ENCODE assay signal across 1 cellular context in genomic region chr10:70404036-70404905, GRCh38.
TF ChIP-seq lines count a peak whose summit lies in the region.

A gene with protein sequence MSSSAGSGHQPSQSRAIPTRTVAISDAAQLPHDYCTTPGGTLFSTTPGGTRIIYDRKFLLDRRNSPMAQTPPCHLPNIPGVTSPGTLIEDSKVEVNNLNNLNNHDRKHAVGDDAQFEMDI (plus strand): TSS chr10:70404145. CDS start chr10:70404402, 257 bp downstream.

TF ChIP-seq in WTC11, 78 proteins besides CTCF, POLR2A, EP300 and RAD21 (continued from another document):
- no peak for TF ChIP-seq TEAD4 (CRISPR knock-in tag; IDR thresholded peaks at IDR 0.05)
- TF ChIP-seq ZNF416 (CRISPR knock-in tag; IDR thresholded peaks at IDR 0.05): no peak
- no peak for TF ChIP-seq ERG (CRISPR knock-in tag; IDR thresholded peaks at IDR 0.05)
- TF ChIP-seq, protein P1, sequence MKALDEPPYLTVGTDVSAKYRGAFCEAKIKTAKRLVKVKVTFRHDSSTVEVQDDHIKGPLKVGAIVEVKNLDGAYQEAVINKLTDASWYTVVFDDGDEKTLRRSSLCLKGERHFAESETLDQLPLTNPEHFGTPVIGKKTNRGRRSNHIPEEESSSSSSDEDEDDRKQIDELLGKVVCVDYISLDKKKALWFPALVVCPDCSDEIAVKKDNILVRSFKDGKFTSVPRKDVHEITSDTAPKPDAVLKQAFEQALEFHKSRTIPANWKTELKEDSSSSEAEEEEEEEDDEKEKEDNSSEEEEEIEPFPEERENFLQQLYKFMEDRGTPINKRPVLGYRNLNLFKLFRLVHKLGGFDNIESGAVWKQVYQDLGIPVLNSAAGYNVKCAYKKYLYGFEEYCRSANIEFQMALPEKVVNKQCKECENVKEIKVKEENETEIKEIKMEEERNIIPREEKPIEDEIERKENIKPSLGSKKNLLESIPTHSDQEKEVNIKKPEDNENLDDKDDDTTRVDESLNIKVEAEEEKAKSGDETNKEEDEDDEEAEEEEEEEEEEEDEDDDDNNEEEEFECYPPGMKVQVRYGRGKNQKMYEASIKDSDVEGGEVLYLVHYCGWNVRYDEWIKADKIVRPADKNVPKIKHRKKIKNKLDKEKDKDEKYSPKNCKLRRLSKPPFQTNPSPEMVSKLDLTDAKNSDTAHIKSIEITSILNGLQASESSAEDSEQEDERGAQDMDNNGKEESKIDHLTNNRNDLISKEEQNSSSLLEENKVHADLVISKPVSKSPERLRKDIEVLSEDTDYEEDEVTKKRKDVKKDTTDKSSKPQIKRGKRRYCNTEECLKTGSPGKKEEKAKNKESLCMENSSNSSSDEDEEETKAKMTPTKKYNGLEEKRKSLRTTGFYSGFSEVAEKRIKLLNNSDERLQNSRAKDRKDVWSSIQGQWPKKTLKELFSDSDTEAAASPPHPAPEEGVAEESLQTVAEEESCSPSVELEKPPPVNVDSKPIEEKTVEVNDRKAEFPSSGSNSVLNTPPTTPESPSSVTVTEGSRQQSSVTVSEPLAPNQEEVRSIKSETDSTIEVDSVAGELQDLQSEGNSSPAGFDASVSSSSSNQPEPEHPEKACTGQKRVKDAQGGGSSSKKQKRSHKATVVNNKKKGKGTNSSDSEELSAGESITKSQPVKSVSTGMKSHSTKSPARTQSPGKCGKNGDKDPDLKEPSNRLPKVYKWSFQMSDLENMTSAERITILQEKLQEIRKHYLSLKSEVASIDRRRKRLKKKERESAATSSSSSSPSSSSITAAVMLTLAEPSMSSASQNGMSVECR (CRISPR knock-in tag; IDR thresholded peaks at IDR 0.05; ENCODE audit: borderline replicate concordance): peak; percentile 70; the same call in 1 of the 2 replicates
- peak; percentile 68 for TF ChIP-seq NFE2L1 (CRISPR knock-in tag; IDR thresholded peaks at IDR 0.05)
- TF ChIP-seq JUN (CRISPR knock-in tag; IDR thresholded peaks at IDR 0.05): no peak
- no peak for TF ChIP-seq GTF2I (CRISPR knock-in tag; conservative IDR thresholded peaks at IDR 0.05)
- TF ChIP-seq, protein P2, sequence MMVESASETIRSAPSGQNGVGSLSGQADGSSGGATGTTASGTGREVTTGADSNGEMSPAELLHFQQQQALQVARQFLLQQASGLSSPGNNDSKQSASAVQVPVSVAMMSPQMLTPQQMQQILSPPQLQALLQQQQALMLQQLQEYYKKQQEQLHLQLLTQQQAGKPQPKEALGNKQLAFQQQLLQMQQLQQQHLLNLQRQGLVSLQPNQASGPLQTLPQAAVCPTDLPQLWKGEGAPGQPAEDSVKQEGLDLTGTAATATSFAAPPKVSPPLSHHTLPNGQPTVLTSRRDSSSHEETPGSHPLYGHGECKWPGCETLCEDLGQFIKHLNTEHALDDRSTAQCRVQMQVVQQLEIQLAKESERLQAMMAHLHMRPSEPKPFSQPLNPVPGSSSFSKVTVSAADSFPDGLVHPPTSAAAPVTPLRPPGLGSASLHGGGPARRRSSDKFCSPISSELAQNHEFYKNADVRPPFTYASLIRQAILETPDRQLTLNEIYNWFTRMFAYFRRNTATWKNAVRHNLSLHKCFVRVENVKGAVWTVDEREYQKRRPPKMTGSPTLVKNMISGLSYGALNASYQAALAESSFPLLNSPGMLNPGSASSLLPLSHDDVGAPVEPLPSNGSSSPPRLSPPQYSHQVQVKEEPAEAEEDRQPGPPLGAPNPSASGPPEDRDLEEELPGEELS (CRISPR knock-in tag; IDR thresholded peaks at IDR 0.05): peak; percentile 82; the same call in 1 of the 2 replicates
- TF ChIP-seq, protein P3, sequence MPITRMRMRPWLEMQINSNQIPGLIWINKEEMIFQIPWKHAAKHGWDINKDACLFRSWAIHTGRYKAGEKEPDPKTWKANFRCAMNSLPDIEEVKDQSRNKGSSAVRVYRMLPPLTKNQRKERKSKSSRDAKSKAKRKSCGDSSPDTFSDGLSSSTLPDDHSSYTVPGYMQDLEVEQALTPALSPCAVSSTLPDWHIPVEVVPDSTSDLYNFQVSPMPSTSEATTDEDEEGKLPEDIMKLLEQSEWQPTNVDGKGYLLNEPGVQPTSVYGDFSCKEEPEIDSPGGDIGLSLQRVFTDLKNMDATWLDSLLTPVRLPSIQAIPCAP (CRISPR knock-in tag; IDR thresholded peaks at IDR 0.05): no peak
- no peak for TF ChIP-seq ZNF423 (CRISPR knock-in tag; IDR thresholded peaks at IDR 0.05)
- 0 out of 2 replicates have a peak, but pooled peaks have one; percentile 60 for TF ChIP-seq TCF7 (CRISPR knock-in tag; IDR thresholded peaks at IDR 0.05; ENCODE audit: low read depth)
- TF ChIP-seq, protein P4, sequence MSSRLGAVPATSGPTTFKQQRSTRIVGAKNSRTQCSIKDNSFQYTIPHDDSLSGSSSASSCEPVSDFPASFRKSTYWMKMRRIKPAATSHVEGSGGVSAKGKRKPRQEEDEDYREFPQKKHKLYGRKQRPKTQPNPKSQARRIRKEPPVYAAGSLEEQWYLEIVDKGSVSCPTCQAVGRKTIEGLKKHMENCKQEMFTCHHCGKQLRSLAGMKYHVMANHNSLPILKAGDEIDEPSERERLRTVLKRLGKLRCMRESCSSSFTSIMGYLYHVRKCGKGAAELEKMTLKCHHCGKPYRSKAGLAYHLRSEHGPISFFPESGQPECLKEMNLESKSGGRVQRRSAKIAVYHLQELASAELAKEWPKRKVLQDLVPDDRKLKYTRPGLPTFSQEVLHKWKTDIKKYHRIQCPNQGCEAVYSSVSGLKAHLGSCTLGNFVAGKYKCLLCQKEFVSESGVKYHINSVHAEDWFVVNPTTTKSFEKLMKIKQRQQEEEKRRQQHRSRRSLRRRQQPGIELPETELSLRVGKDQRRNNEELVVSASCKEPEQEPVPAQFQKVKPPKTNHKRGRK (CRISPR knock-in tag; IDR thresholded peaks at IDR 0.05; ENCODE audit: borderline replicate concordance): no peak
- TF ChIP-seq, protein P5, sequence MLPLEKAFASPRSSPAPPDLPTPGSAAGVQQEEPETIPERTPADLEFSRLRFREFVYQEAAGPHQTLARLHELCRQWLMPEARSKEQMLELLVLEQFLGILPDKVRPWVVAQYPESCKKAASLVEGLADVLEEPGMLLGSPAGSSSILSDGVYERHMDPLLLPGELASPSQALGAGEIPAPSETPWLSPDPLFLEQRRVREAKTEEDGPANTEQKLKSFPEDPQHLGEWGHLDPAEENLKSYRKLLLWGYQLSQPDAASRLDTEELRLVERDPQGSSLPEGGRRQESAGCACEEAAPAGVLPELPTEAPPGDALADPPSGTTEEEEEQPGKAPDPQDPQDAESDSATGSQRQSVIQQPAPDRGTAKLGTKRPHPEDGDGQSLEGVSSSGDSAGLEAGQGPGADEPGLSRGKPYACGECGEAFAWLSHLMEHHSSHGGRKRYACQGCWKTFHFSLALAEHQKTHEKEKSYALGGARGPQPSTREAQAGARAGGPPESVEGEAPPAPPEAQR (CRISPR knock-in tag; IDR thresholded peaks at IDR 0.05): no peak
- TF ChIP-seq ZNF138 (CRISPR knock-in tag; conservative IDR thresholded peaks at IDR 0.05): no peak
- TF ChIP-seq ZNF671 (CRISPR knock-in tag; IDR thresholded peaks at IDR 0.05): no peak
- peak; percentile 72 for TF ChIP-seq FOXP1 (CRISPR knock-in tag; IDR thresholded peaks at IDR 0.05; ENCODE audit: borderline replicate concordance)
- TF ChIP-seq, protein P6, sequence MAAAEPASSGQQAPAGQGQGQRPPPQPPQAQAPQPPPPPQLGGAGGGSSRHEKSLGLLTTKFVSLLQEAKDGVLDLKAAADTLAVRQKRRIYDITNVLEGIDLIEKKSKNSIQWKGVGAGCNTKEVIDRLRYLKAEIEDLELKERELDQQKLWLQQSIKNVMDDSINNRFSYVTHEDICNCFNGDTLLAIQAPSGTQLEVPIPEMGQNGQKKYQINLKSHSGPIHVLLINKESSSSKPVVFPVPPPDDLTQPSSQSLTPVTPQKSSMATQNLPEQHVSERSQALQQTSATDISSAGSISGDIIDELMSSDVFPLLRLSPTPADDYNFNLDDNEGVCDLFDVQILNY (CRISPR knock-in tag; IDR thresholded peaks at IDR 0.05): peak; percentile 88; the same call in 1 of the 2 replicates
- TF ChIP-seq GRHL2 (CRISPR knock-in tag; IDR thresholded peaks at IDR 0.05; ENCODE audit: insufficient replicate concordance, severe bottlenecking): no peak
- no peak for TF ChIP-seq USF2 (CRISPR knock-in tag; IDR thresholded peaks at IDR 0.05)
- peak; percentile 98 for TF ChIP-seq SP1 (CRISPR knock-in tag; conservative IDR thresholded peaks at IDR 0.05)
- TF ChIP-seq, protein P7, sequence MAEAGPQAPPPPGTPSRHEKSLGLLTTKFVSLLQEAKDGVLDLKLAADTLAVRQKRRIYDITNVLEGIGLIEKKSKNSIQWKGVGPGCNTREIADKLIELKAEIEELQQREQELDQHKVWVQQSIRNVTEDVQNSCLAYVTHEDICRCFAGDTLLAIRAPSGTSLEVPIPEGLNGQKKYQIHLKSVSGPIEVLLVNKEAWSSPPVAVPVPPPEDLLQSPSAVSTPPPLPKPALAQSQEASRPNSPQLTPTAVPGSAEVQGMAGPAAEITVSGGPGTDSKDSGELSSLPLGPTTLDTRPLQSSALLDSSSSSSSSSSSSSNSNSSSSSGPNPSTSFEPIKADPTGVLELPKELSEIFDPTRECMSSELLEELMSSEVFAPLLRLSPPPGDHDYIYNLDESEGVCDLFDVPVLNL (CRISPR knock-in tag; IDR thresholded peaks at IDR 0.05; ENCODE audit: borderline replicate concordance, low read depth): 0 out of 2 replicates have a peak, but pooled peaks have one; percentile 43
- peak; percentile 36; the same call in 1 of the 2 replicates for TF ChIP-seq GABPB1 (CRISPR knock-in tag; IDR thresholded peaks at IDR 0.05)
- TF ChIP-seq, protein P8, sequence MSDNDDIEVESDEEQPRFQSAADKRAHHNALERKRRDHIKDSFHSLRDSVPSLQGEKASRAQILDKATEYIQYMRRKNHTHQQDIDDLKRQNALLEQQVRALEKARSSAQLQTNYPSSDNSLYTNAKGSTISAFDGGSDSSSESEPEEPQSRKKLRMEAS (CRISPR knock-in tag; IDR thresholded peaks at IDR 0.05): peak; percentile 84
- TF ChIP-seq ZNF396 (CRISPR knock-in tag; IDR thresholded peaks at IDR 0.05; ENCODE audit: borderline replicate concordance): no peak
- TF ChIP-seq RORB (CRISPR knock-in tag; IDR thresholded peaks at IDR 0.05): no peak
- TF ChIP-seq ATF2 (CRISPR knock-in tag; IDR thresholded peaks at IDR 0.05; ENCODE audit: borderline replicate concordance, low read depth): no peak
- no peak for TF ChIP-seq MXD4 (CRISPR knock-in tag; IDR thresholded peaks at IDR 0.05; ENCODE audit: borderline replicate concordance)
